16 cellular contexts compared by ENCODE assay signal in the genomic region with DNA sequence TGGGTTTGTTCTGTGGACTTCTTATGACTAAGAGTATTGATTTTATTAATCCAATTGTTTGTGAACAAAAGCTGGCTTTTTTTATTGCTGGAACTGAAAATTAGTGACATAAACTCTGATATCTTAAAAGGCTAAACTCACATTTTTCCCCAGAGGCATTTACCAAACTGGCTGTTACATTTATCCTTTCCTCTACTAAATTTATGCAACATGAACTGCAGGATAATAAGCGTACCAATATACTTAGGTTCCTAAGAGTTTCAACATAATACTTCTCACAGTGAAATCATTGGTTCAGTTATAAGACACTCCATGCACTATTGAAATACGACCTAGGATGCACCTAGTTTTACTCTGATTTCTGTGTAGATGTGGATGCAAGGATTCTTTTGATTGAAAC.
A peak's percentile ranks its signal among the peaks of the same experiment; 100 is the strongest.
DNase-seq lines count a peak whose midpoint lies in the region; ATAC-seq, FAIRE-seq and TF ChIP-seq lines count a peak whose summit lies in the region.
"Had no signal": no experiment of that assay in that cellular context is flagged by ENCODE, and none has a peak within 500 bp of the region (broad histone marks: within the 10 kb centered on the region; RNA-seq: fewer than 3 reads in every experiment).

No MANE protein-coding gene starts in this region.

- H4K20me1 ChIP-seq in PC-3 (ENCODE audit: low read length) (no peaks in the 10 kb centered on the region), osteoblast (ENCODE audit: insufficient read depth, low read length) (no peaks in the 10 kb centered on the region)

- peaks cover 17% of the 10 kb centered on the region for H3K4me1 ChIP-seq in A549
- peaks cover 12% of the 10 kb centered on the region; the same call in 1 of the 2 replicates for H3K4me1 ChIP-seq in PC-3 (ENCODE audit: insufficient read depth, low read length)
- peaks cover 13% of the 10 kb centered on the region for H3K4me1 ChIP-seq in osteoblast (ENCODE audit: insufficient read depth, low read length)
- H3K4me1 ChIP-seq in spleen: no peaks in the 10 kb centered on the region
- no peaks in the 10 kb centered on the region for H3K4me1 ChIP-seq in mucosa of descending colon (ENCODE audit: low read depth)

- no peaks in the 10 kb centered on the region for H3F3A ChIP-seq in PC-3 (ENCODE audit: low read length, unreplicated experiment)

- H3K4me3 ChIP-seq in A549 (no peak overlapping the region), PC-3 (ENCODE audit: low read length) (no peak overlapping the region), osteoblast (ENCODE audit: insufficient read depth, low read length) (no peak overlapping the region), spleen (no peak overlapping the region), mucosa of descending colon (no peak overlapping the region)

- H3K27ac ChIP-seq in A549 (peak overlapping the region in 1 of 2 experiments; percentile 57; a peak in 2 of 6 replicates), PC-3 (ENCODE audit: low read length) (peak overlapping the region; percentile 49), epithelial cell of prostate (peak overlapping the region; percentile 26), osteoblast (ENCODE audit: low read depth, low read length) (peak overlapping the region; percentile 71), spleen (no peak overlapping the region)

- H3K79me2 ChIP-seq in PC-3 (ENCODE audit: low read length) (no peaks in the 10 kb centered on the region), osteoblast (ENCODE audit: insufficient read depth, low read length) (no peaks in the 10 kb centered on the region)

- WGBS in A549 (ENCODE audit: missing lambda C conversion rate): 62% methylated on average over 2 of the region's 2 CpGs
- WGBS in spleen, 5 donors: 66 to 86% (median 78%) methylated on average over 2 of the region's 2 CpGs

- ATAC-seq in A549 (no peak), PC-3 (no peak), GM19397 (IDR thresholded peaks at IDR 0.05; ENCODE audit: unreplicated experiment) (no peak), mucosa of descending colon (no peak)

- TF ChIP-seq RAD21 in A549 (conservative IDR thresholded peaks at IDR 0.05 in 1 of 2, IDR thresholded peaks at IDR 0.05 in 1 of 2): no peak

- TF ChIP-seq POLR2A in A549 (IDR thresholded peaks at IDR 0.05; ENCODE audit: low read length) (no peak), spleen (IDR thresholded peaks at IDR 0.05) (no peak)

- CTCF ChIA-PET in A549 (lab: Yijun Ruan, JAX) (no interaction called here), PC-3 (lab: Charles Lee) (no interaction called here)

- H3K36me3 ChIP-seq in PC-3 (ENCODE audit: low read depth, low read length) (no peaks in the 10 kb centered on the region), osteoblast (ENCODE audit: insufficient read depth, low read length) (no peaks in the 10 kb centered on the region), spleen (no peaks in the 10 kb centered on the region), mucosa of descending colon (ENCODE audit: low read depth) (no peaks in the 10 kb centered on the region)

- TF ChIP-seq EP300 in A549 (IDR thresholded peaks at IDR 0.05): no peak

- DNase-seq in A549 (ENCODE audit: low read depth in 1 of 2, low spot score in 1 of 2) (no peak), PC-3 (no peak), epithelial cell of prostate (ENCODE audit: low read depth, low spot score) (no peak), osteoblast (ENCODE audit: insufficient read length, low spot score, missing footprints) (no peak), germinal center (ENCODE audit: low spot score) (no peak), spleen (no peak), mucosa of descending colon (no peak)
- DNase-seq: C1 segment of cervical spinal cord, DND-41, MV-4-11, NCI-H1417, NCI-H1930, NCI-H446, NCI-H69 had no signal

- TF ChIP-seq CTCF in A549 (IDR thresholded peaks at IDR 0.05) (no peak), PC-3 (conservative IDR thresholded peaks at IDR 0.05; ENCODE audit: low read depth, low read length) (no peak), osteoblast (IDR thresholded peaks at IDR 0.05; ENCODE audit: extremely low read depth, low read depth, low read length) (no peak), spleen (IDR thresholded peaks at IDR 0.05 in 8 of 11, conservative IDR thresholded peaks at IDR 0.05 in 3 of 11) (no peak), mucosa of descending colon (IDR thresholded peaks at IDR 0.05) (no peak)

- H3K9ac ChIP-seq in PC-3 (ENCODE audit: low read length): peak overlapping the region; percentile 4; the same call in 1 of the 2 replicates

- no peak overlapping the region for H2AFZ ChIP-seq in PC-3 (ENCODE audit: low read length)
- no peak overlapping the region for H2AFZ ChIP-seq in osteoblast (ENCODE audit: low read length)

- H3K9me3 ChIP-seq in A549 (no peaks in the 10 kb centered on the region), PC-3 (ENCODE audit: low read length) (no peaks in the 10 kb centered on the region), osteoblast (ENCODE audit: low read depth, low read length) (no peaks in the 10 kb centered on the region), spleen (no peaks in the 10 kb centered on the region), mucosa of descending colon (no peaks in the 10 kb centered on the region)

- H3K27me3 ChIP-seq in PC-3 (ENCODE audit: low read length) (no peaks in the 10 kb centered on the region), osteoblast (ENCODE audit: insufficient read depth, low read length) (no peaks in the 10 kb centered on the region), spleen (replicated peaks in 1 of 7) (no peaks in the 10 kb centered on the region)

- H3K4me2 ChIP-seq in A549 (peak overlapping the region; percentile 32), PC-3 (ENCODE audit: low read length) (peak overlapping the region; percentile 14), osteoblast (ENCODE audit: insufficient read depth, low read length) (peak overlapping the region; percentile 25)

- POLR2A ChIA-PET in A549 (lab: Yijun Ruan, JAX): no interaction called here
- POLR2A ChIA-PET in PC-3 (lab: Charles Lee; ENCODE audit: unreplicated experiment): no interaction called here

- intact Hi-C loops in PC-3 (cut with micrococcal nuclease) (no loop called here), spleen (cut with DNase I; ENCODE audit: low total_unique reads) (no loop called here), mucosa of descending colon (cut with DNase I, micrococcal nuclease) (no loop called here)

- no peak for FAIRE-seq in A549 (lab: Jason Lieb, UNC)
- FAIRE-seq: G401.6 had no signal

- H3K9me2 ChIP-seq in PC-3 (replicated peaks; ENCODE audit: low read length): no peaks in the 10 kb centered on the region

- no TSS peak for BruUV-seq in PC-3 (replicated peaks; lab: Mats Ljungman, UMichigan)

TF ChIP-seq in A549, 52 proteins besides CTCF, POLR2A, EP300 and RAD21:
- TF ChIP-seq, protein P1, sequence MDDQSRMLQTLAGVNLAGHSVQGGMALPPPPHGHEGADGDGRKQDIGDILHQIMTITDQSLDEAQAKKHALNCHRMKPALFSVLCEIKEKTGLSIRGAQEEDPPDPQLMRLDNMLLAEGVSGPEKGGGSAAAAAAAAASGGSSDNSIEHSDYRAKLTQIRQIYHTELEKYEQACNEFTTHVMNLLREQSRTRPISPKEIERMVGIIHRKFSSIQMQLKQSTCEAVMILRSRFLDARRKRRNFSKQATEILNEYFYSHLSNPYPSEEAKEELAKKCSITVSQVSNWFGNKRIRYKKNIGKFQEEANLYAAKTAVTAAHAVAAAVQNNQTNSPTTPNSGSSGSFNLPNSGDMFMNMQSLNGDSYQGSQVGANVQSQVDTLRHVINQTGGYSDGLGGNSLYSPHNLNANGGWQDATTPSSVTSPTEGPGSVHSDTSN (IDR thresholded peaks at IDR 0.05): no peak
- TF ChIP-seq TFCP2L1 (CRISPR knock-in tag; IDR thresholded peaks at IDR 0.05): no peak
- TF ChIP-seq, protein P2, sequence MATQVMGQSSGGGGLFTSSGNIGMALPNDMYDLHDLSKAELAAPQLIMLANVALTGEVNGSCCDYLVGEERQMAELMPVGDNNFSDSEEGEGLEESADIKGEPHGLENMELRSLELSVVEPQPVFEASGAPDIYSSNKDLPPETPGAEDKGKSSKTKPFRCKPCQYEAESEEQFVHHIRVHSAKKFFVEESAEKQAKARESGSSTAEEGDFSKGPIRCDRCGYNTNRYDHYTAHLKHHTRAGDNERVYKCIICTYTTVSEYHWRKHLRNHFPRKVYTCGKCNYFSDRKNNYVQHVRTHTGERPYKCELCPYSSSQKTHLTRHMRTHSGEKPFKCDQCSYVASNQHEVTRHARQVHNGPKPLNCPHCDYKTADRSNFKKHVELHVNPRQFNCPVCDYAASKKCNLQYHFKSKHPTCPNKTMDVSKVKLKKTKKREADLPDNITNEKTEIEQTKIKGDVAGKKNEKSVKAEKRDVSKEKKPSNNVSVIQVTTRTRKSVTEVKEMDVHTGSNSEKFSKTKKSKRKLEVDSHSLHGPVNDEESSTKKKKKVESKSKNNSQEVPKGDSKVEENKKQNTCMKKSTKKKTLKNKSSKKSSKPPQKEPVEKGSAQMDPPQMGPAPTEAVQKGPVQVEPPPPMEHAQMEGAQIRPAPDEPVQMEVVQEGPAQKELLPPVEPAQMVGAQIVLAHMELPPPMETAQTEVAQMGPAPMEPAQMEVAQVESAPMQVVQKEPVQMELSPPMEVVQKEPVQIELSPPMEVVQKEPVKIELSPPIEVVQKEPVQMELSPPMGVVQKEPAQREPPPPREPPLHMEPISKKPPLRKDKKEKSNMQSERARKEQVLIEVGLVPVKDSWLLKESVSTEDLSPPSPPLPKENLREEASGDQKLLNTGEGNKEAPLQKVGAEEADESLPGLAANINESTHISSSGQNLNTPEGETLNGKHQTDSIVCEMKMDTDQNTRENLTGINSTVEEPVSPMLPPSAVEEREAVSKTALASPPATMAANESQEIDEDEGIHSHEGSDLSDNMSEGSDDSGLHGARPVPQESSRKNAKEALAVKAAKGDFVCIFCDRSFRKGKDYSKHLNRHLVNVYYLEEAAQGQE (IDR thresholded peaks at IDR 0.05): no peak

Comparison
In these comparisons a context has a peak if more than half of its experiments do, and no peak if none do; other contexts are left out.
1. H3K27ac ChIP-seq: peak in PC-3 (single experiment), epithelial cell of prostate (single experiment) and osteoblast (single experiment); none in spleen (0 of 8).
2. Peak in every context shown above with its lines, with median percentiles within 50 percentile points of each other: H3K4me2 ChIP-seq.